In genomic region chr16:57447142-57447962, GRCh38 we compare ENCODE assay signal across 8 cellular contexts. TPM values are rescaled to one million over a fixed set of nuclear protein-coding genes. Genes with fewer than 3 reads are reported as not detected.
DNase-seq lines count a peak whose midpoint lies in the region; ATAC-seq, FAIRE-seq and TF ChIP-seq lines count a peak whose summit lies in the region.

CIAPIN1 (minus strand) TSS chr16:57447385; CDS start chr16:57440928, 6,457 bp downstream.
COQ9 (plus strand) TSS chr16:57447479; CDS start chr16:57447506, 27 bp downstream.

- H4K91ac ChIP-seq in H1 (replicated peaks; ENCODE audit: insufficient read length, low read length), result peak within 1 kb of the TSS; percentile 61

- H3K4me1 ChIP-seq in H1 (replicated peaks in 1 of 4; ENCODE audit: control insufficient read depth in 3 of 4, insufficient read depth in 4 of 4, low read length in 3 of 4) (peaks cover 0 to 3% (median 3%) of the 10 kb centered on the region in 4 experiments; a peak in 5 of 7 replicates), mesendoderm (ENCODE audit: control insufficient read depth, low read depth, low read length) (peaks cover 4% of the 10 kb centered on the region)

- peak; percentile 94 for DNase-seq in COR-L47 (lab: John Stamatoyannopoulos, UW)
- DNase-seq in HTR-8/SVneo (ENCODE audit: insufficient read length, low spot score), result peak; percentile 94
- DNase-seq in NOMO-1 treated with dmso at 0.1 percent for 144 hours (lab: John Stamatoyannopoulos, UW; ENCODE audit: unreplicated experiment), result peak; percentile 84
- DNase-seq in activated CD8-positive, alpha-beta memory T cell treated with anti-CD3 and anti-CD28 coated beads for 48 hours (ENCODE audit: low read depth in 2 of 3, low spot score in 2 of 3), result peak; percentile 76 to 80 (median 79)
- DNase-seq in H1 (ENCODE audit: low read depth in 1 of 2, low spot score in 2 of 2), result peak; percentile 73 to 90
- DNase-seq in mesendoderm, result peak; percentile 97
- peak; percentile 87 for DNase-seq in stimulated activated CD8-positive, alpha-beta memory T cell treated with anti-CD3 and anti-CD28 coated beads, Interleukin-12 subunit alpha, Interleukin-12 subunit beta, amount 100 ng/mL, for 4 hours (ENCODE audit: low read depth)

- peak within 1 kb of the TSS; percentile 89; the same call in 1 of the 2 replicates for H2BK15ac ChIP-seq in H1 (ENCODE audit: low read length)
- H2BK15ac ChIP-seq in mesendoderm (replicated peaks; ENCODE audit: low read depth), result no peak within 1 kb of the TSS

- TF ChIP-seq CTCF in H1 (IDR thresholded peaks at IDR 0.05; ENCODE audit: control extremely low read depth in 1 of 3, insufficient read depth in 1 of 3, low read depth in 1 of 3, low read length in 3 of 3), result no peak

- peak within 1 kb of the TSS; percentile 97 for H4K8ac ChIP-seq in H1 (ENCODE audit: extremely low read depth, insufficient read depth, low read length)
- H4K8ac ChIP-seq in mesendoderm (ENCODE audit: low read depth, low read length), result no peak within 1 kb of the TSS

- no peaks in the 10 kb centered on the region for H4K20me1 ChIP-seq in H1 (replicated peaks in 1 of 2; ENCODE audit: control insufficient read depth in 1 of 2, insufficient read depth in 2 of 2, low read length in 2 of 2)

- CTCF ChIA-PET in H1 (lab: Charles Lee; ENCODE audit: partially characterized antibody), result interaction anchor here (0.9 to 4.4 kb wide), 8 partner anchors 13 to 75 kb away, joined by 3 to 27 read pairs (median 4); no protein-coding TSS in a partner anchor

- no peak within 1 kb of the TSS for H2BK20ac ChIP-seq in H1 (ENCODE audit: low read length)

- H4K5ac ChIP-seq in H1 (ENCODE audit: insufficient read length, low read depth, low read length) (peak within 1 kb of the TSS; percentile 69), mesendoderm (ENCODE audit: low read length) (no peak within 1 kb of the TSS)

- H2AFZ ChIP-seq in H1 (ENCODE audit: low read length), result peak within 1 kb of the TSS; percentile 43

- H3K79me1 ChIP-seq in H1 (ENCODE audit: low read depth, low read length), result no peaks in the 10 kb centered on the region; the same call in 1 of the 2 replicates
- peaks cover 12% of the 10 kb centered on the region for H3K79me1 ChIP-seq in mesendoderm (ENCODE audit: low read length)

- no peak for TF ChIP-seq EP300 in H1 (IDR thresholded peaks at IDR 0.05; ENCODE audit: borderline replicate concordance in 1 of 2, low read depth in 2 of 2, low read length in 2 of 2)

- H2AK5ac ChIP-seq in H1 (ENCODE audit: low read depth, low read length), result no peak within 1 kb of the TSS
- peak within 1 kb of the TSS; percentile 83 for H2AK5ac ChIP-seq in mesendoderm (ENCODE audit: low read length)

- FAIRE-seq in HTR-8/SVneo (lab: Jason Lieb, UNC) (peak; percentile 97), H1 (lab: Jason Lieb, UNC) (no peak)

- H3K9me3 ChIP-seq in H1 (ENCODE audit: insufficient read depth in 2 of 2, low read depth in 1 of 2, low read length in 1 of 2), result no peaks in the 10 kb centered on the region

- TF ChIP-seq POLR2A in H1 (IDR thresholded peaks at IDR 0.05; ENCODE audit: control extremely low read depth in 1 of 2, low read depth in 2 of 2, low read length in 2 of 2), result peak; percentile 76 to 95

- H3K56ac ChIP-seq in H1 (replicated peaks; ENCODE audit: insufficient read length, low read depth, low read length) (peak within 1 kb of the TSS; percentile 91), mesendoderm (ENCODE audit: low read length) (peak within 1 kb of the TSS; percentile 94)

- no peak within 1 kb of the TSS for H3K23ac ChIP-seq in H1 (ENCODE audit: insufficient read length)
- peak within 1 kb of the TSS; percentile 92 for H3K23ac ChIP-seq in mesendoderm (ENCODE audit: low read length)

- ATAC-seq in GM21367 (IDR thresholded peaks at IDR 0.05; ENCODE audit: unreplicated experiment), result peak; percentile 97

- H3K23me2 ChIP-seq in H1 (ENCODE audit: low read depth, low read length), result peaks cover 6% of the 10 kb centered on the region

- H3K79me2 ChIP-seq in H1 (ENCODE audit: control insufficient read depth in 1 of 2, insufficient read depth in 2 of 2, low read length in 2 of 2) (peaks cover 7 to 36% of the 10 kb centered on the region in 2 experiments), mesendoderm (ENCODE audit: control insufficient read depth, insufficient read depth, low read length) (peaks cover 13% of the 10 kb centered on the region)

- POLR2A ChIA-PET in H1 (lab: Charles Lee; ENCODE audit: partially characterized antibody), result interaction anchor here (0.7 to 2.0 kb wide), 15 partner anchors 9 to 148 kb away, joined by 3 to 20 read pairs (median 5); partner anchors contain the start of genes CX3CL1 and POLR2C

- H3K4ac ChIP-seq in H1 (replicated peaks; ENCODE audit: insufficient read length, low read depth, low read length) (no peak within 1 kb of the TSS), mesendoderm (ENCODE audit: low read depth, low read length) (peak within 1 kb of the TSS; percentile 86)

- peak within 1 kb of the TSS; percentile 76; the same call in 1 of the 2 replicates for H3K18ac ChIP-seq in H1 (ENCODE audit: extremely low read depth, low read length)
- H3K18ac ChIP-seq in mesendoderm (ENCODE audit: low read length), result peak within 1 kb of the TSS; percentile 45

- H3K9ac ChIP-seq in H1 (replicated peaks in 1 of 4; ENCODE audit: extremely low read depth in 1 of 4, low read depth in 3 of 4, low read length in 3 of 4), result peak within 1 kb of the TSS; percentile 81 to 97 (median 88)
- peak within 1 kb of the TSS; percentile 96 for H3K9ac ChIP-seq in mesendoderm (ENCODE audit: low read length)

- peaks cover 0 to 9% (median 0%) of the 10 kb centered on the region in 4 experiments; a peak in 3 of 8 replicates for H3K36me3 ChIP-seq in H1 (ENCODE audit: control insufficient read depth in 2 of 4, insufficient read depth in 4 of 4, low read length in 3 of 4)
- H3K36me3 ChIP-seq in mesendoderm (ENCODE audit: control insufficient read depth, insufficient read depth, low read length), result no peaks in the 10 kb centered on the region

- TF ChIP-seq RAD21 in H1 (IDR thresholded peaks at IDR 0.05 in 1 of 2, conservative IDR thresholded peaks at IDR 0.05 in 1 of 2; ENCODE audit: low read depth in 2 of 2, low read length in 2 of 2), result no peak

- WGBS in H1 (ENCODE audit: extremely low coverage in 1 of 2, insufficient coverage in 1 of 2, insufficient read length in 1 of 2, insufficient replicate concordance in 2 of 2, low coverage in 1 of 2, low lambda C conversion rate in 2 of 2, missing lambda C conversion rate in 1 of 2), 2 experiments, result 3% methylated on average over 39 of the region's 70 CpGs; no CpG with 5 or more reads in 1 of the 2 experiments
- no CpG with 5 or more reads among the region's 70 CpGs for WGBS in mesendoderm (ENCODE audit: extremely low coverage, insufficient coverage, low lambda C conversion rate)

- H3K4me2 ChIP-seq in H1 (ENCODE audit: insufficient read depth in 1 of 2, low read depth in 2 of 2, low read length in 2 of 2), result peak within 1 kb of the TSS; percentile 88 to 96
- H3K4me2 ChIP-seq in mesendoderm (ENCODE audit: low read length), result peak within 1 kb of the TSS; percentile 90

- H2BK12ac ChIP-seq in H1 (ENCODE audit: low read depth, low read length), result no peak within 1 kb of the TSS

- H3K27ac ChIP-seq in H1 (ENCODE audit: low read depth, low read length) (peak within 1 kb of the TSS; percentile 73), mesendoderm (ENCODE audit: low read depth, low read length) (peak within 1 kb of the TSS; percentile 13)

- H3K4me3 ChIP-seq in H1 (ENCODE audit: extremely low read depth in 1 of 4, insufficient read depth in 2 of 4, low read depth in 3 of 4, low read length in 4 of 4) (peak within 1 kb of the TSS; percentile 80 to 97 (median 96)), mesendoderm (ENCODE audit: low read length) (peak within 1 kb of the TSS; percentile 80)

- H2BK120ac ChIP-seq in H1 (replicated peaks; ENCODE audit: low read depth, low read length) (no peak within 1 kb of the TSS), mesendoderm (ENCODE audit: low read depth, low read length) (no peak within 1 kb of the TSS)

- H3K14ac ChIP-seq in H1 (ENCODE audit: insufficient read length), result no peak within 1 kb of the TSS

- H2BK5ac ChIP-seq in H1 (ENCODE audit: low read depth, low read length) (peak within 1 kb of the TSS; percentile 79; the same call in 1 of the 2 replicates), mesendoderm (ENCODE audit: low read length) (no peak within 1 kb of the TSS)

- H3K27me3 ChIP-seq in H1 (replicated peaks in 1 of 4; ENCODE audit: control insufficient read depth in 3 of 4, extremely low read depth in 1 of 4, insufficient read depth in 3 of 4, low read length in 3 of 4) (no peaks in the 10 kb centered on the region), mesendoderm (ENCODE audit: insufficient read depth, low read length, poor library complexity) (no peaks in the 10 kb centered on the region)

TF ChIP-seq in H1, 55 proteins besides CTCF, POLR2A, EP300 and RAD21 (continues in another document):
- TF ChIP-seq SRF (IDR thresholded peaks at IDR 0.05; ENCODE audit: low read depth, low read length), result peak; percentile 33; the same call in 1 of the 2 replicates
- no peak for TF ChIP-seq SP4 (IDR thresholded peaks at IDR 0.05; ENCODE audit: low read length)
- peak; percentile 37; the same call in 1 of the 2 replicates for TF ChIP-seq SIX5 (IDR thresholded peaks at IDR 0.05; ENCODE audit: low read depth, low read length)
- peak; percentile 92 for TF ChIP-seq TBP (IDR thresholded peaks at IDR 0.05; ENCODE audit: low read depth, low read length)

RNA-seq across cellular contexts. Expression of gene CIAPIN1, which starts in this region (rescaled TPM):
- 83.6 and 90.7 TPM in 2 replicates for total RNA-seq in H1 (2021; fragmentation: NEBNext Ultra II Directional; extraction: Animal tissue kit (Norgen Biotek cat#: 25700))
- 64.0 and 76.8 TPM in 2 replicates for polyA plus RNA-seq in H1 (2011; rRNA removed)
- polyA plus RNA-seq in H1 (2011; cell fraction: cytosol; rRNA removed), result 74.2 TPM
- polyA plus RNA-seq in H1 (2011; cell fraction: nucleus; rRNA removed), result 56.1 TPM
- 72.0 to 81.5 TPM (median 74.4 TPM) in 4 replicates for polyA plus RNA-seq in H1 (2012, experiment 1 of 2)
- polyA plus RNA-seq in H1 (2012, experiment 2 of 2), result 84.8 TPM
- polyA plus RNA-seq in H1 (2013, experiment 1 of 2), result 45.2 TPM
- polyA plus RNA-seq in H1 (2013, experiment 2 of 2), result 43.4 TPM
- 71.0 and 75.1 TPM in 2 replicates for polyA minus RNA-seq in H1 (2011; rRNA and poly(A)+ RNA removed)
- 26.4 TPM for polyA minus RNA-seq in H1 (2011; cell fraction: cytosol; rRNA and poly(A)+ RNA removed)
- polyA minus RNA-seq in H1 (2011; cell fraction: nucleus; rRNA and poly(A)+ RNA removed), result 30.0 TPM
- 46.3 TPM for polyA plus RNA-seq in mesendoderm (2013, experiment 1 of 2)
- polyA plus RNA-seq in mesendoderm (2013, experiment 2 of 2), result 50.2 TPM

RNA-seq across cellular contexts. Expression of gene COQ9, which starts in this region (rescaled TPM):
- total RNA-seq in H1 (2021; fragmentation: NEBNext Ultra II Directional; extraction: Animal tissue kit (Norgen Biotek cat#: 25700)), result 31.7 and 33.3 TPM in 2 replicates
- 47.9 and 60.3 TPM in 2 replicates for polyA plus RNA-seq in H1 (2011; rRNA removed)
- polyA plus RNA-seq in H1 (2011; cell fraction: cytosol; rRNA removed), result 64.5 TPM
- polyA plus RNA-seq in H1 (2011; cell fraction: nucleus; rRNA removed), result 77.8 TPM
- 35.5 to 44.0 TPM (median 38.3 TPM) in 4 replicates for polyA plus RNA-seq in H1 (2012, experiment 1 of 2)
- 36.3 TPM for polyA plus RNA-seq in H1 (2012, experiment 2 of 2)
- 29.5 TPM for polyA plus RNA-seq in H1 (2013, experiment 1 of 2)
- 29.6 TPM for polyA plus RNA-seq in H1 (2013, experiment 2 of 2)
- 46.9 and 50.7 TPM in 2 replicates for polyA minus RNA-seq in H1 (2011; rRNA and poly(A)+ RNA removed)
- polyA minus RNA-seq in H1 (2011; cell fraction: cytosol; rRNA and poly(A)+ RNA removed), result 25.1 TPM
- polyA minus RNA-seq in H1 (2011; cell fraction: nucleus; rRNA and poly(A)+ RNA removed), result 25.1 TPM
- polyA plus RNA-seq in mesendoderm (2013, experiment 1 of 2), result 19.8 TPM
- 19.2 TPM for polyA plus RNA-seq in mesendoderm (2013, experiment 2 of 2)

Comparison
In these comparisons a context has a peak if more than half of its experiments do, and no peak if none do; other contexts are left out.
1. Peak in every context shown above with its lines: DNase-seq, ATAC-seq, H3K4me3 ChIP-seq and H3K27ac ChIP-seq.